Comparison of ENCODE assay signal across 8 cellular contexts in the genomic region with DNA sequence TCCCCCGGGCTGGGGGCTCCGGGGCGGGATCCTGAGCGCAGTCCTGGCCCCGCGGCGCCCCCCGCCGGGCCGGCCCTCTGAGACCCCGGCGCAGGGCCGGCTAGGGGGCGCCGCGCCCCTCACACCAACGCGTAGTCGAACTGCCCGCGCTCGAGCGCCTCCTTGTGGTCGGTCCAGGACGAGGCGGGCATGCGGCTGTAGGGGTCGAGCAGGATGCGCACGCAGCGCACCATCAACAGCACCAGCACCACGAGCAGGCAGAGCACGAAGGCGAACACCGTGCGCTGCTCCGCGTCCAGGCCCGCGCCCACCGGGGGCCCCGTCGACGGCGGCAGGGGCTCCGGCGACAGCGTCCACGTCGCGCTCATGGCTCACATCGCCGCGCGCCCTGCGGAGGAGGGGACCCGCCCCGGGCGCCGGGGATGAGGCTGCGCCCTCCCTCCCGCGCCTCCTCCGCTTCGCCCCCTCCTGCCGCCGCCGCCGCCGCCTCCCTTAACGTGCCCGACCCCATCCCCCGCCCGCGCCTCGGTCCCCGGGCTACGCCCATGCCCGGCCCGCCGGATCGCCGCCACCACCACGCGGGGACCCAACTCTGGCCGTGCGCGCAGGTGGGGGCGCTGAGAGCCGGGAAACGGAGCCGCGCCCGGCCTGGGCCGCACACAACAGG. TPM values are rescaled to one million over a fixed set of nuclear protein-coding genes. Genes with fewer than 3 reads are reported as not detected.
A peak's percentile ranks its signal among the peaks of the same experiment; 100 is the strongest.
DNase-seq lines count a peak whose midpoint lies in the region; ATAC-seq and TF ChIP-seq lines count a peak whose summit lies in the region.

No MANE protein-coding gene starts in this region.

- H3K9me3 ChIP-seq in lung (ENCODE audit: control insufficient read depth in 2 of 2, insufficient read depth in 1 of 2, low read length in 1 of 2) = no peaks in the 10 kb centered on the region

- TF ChIP-seq CTCF in GM23338 (conservative IDR thresholded peaks at IDR 0.05; ENCODE audit: low read depth in 2 of 2) (peak; percentile 74 to 99), choroid plexus epithelial cell (conservative IDR thresholded peaks at IDR 0.05; ENCODE audit: low read depth, low read length) (peak; percentile 78), lung (IDR thresholded peaks at IDR 0.05; ENCODE audit: control extremely low read depth, extremely low read depth) (peak; percentile 59)

- WGBS in lung, 2 donors = 1% methylated on average over 44 to 94 of the region's 95 CpGs

- POLR2A ChIA-PET in activated CD4-positive, alpha-beta T cell treated with anti-CD3 and anti-CD28 coated beads for 36 hours (lab: Charles Lee) = no interaction called here

- H2AFZ ChIP-seq in GM23338 = no peak overlapping the region

- H3K4me1 ChIP-seq in GM23338 (ENCODE audit: insufficient read depth) = peaks cover 4% of the 10 kb centered on the region; the same call in 1 of the 2 replicates
- peaks cover 5 to 17% of the 10 kb centered on the region in 2 donors for H3K4me1 ChIP-seq in lung (ENCODE audit: control insufficient read depth in 2 of 2, insufficient read depth in 2 of 2, low read length in 2 of 2)

- H3K36me3 Mint-ChIP-seq in GM23338 (ENCODE audit: low read depth) = peaks cover 25% of the 10 kb centered on the region
- H3K36me3 Mint-ChIP-seq in activated CD4-positive, alpha-beta T cell treated with anti-CD3 and anti-CD28 coated beads for 36 hours (ENCODE audit: low read depth) = peaks cover 11% of the 10 kb centered on the region

- H3K36me3 ChIP-seq in GM23338 (ENCODE audit: insufficient read depth) = no peaks in the 10 kb centered on the region
- peaks cover 0 to 20% of the 10 kb centered on the region in 2 donors for H3K36me3 ChIP-seq in lung (ENCODE audit: control insufficient read depth in 2 of 2, insufficient read depth in 2 of 2, low read length in 2 of 2)

- intact Hi-C loops in activated CD4-positive, alpha-beta T cell treated with anti-CD3 and anti-CD28 coated beads for 36 hours (cut with DNase I, micrococcal nuclease) = loop anchor here in 1 of 2 experiments (1.0 kb wide), 4 partner anchors 18 to 357 kb away; a partner anchor contains a TSS

- H4K20me1 ChIP-seq in GM23338 (replicated peaks; ENCODE audit: insufficient read depth) = peaks cover 9% of the 10 kb centered on the region; the same call in 1 of the 2 replicates

- no peaks in the 10 kb centered on the region for H3K9me3 Mint-ChIP-seq in GM23338
- no peaks in the 10 kb centered on the region for H3K9me3 Mint-ChIP-seq in activated CD4-positive, alpha-beta T cell treated with anti-CD3 and anti-CD28 coated beads for 36 hours (ENCODE audit: low read depth)

- in situ Hi-C loops in ACHN (cut with HindIII; ENCODE audit: low pct_ligation_motif_present, low pct_unique_long_range_greater_than_20kb, low sequenced_read_pairs) = no loop called here

- ATAC-seq in GM23338 = peak; percentile 45
- ATAC-seq in activated CD4-positive, alpha-beta T cell treated with anti-CD3 and anti-CD28 coated beads for 36 hours = peak; percentile 50
- no peak for ATAC-seq in lung (ENCODE audit: insufficient read depth, low FRiP score)
- no peak for ATAC-seq in HG03565 (IDR thresholded peaks at IDR 0.05; ENCODE audit: unreplicated experiment)

- H3K27ac Mint-ChIP-seq in GM23338 = no peak overlapping the region; the same call in 1 of the 2 replicates
- H3K27ac Mint-ChIP-seq in activated CD4-positive, alpha-beta T cell treated with anti-CD3 and anti-CD28 coated beads for 36 hours = no peak overlapping the region

- CTCF ChIA-PET in activated CD4-positive, alpha-beta T cell treated with anti-CD3 and anti-CD28 coated beads for 36 hours (lab: Charles Lee) = interaction anchor here (1.1 kb wide), 1 partner anchor 19 kb away, joined by 5 read pairs; a partner anchor contains a TSS

- H3K27me3 ChIP-seq in GM23338 (ENCODE audit: insufficient read depth) = no peaks in the 10 kb centered on the region
- no peaks in the 10 kb centered on the region for H3K27me3 ChIP-seq in lung (ENCODE audit: control insufficient read depth, insufficient read depth)

- H3K4me3 ChIP-seq in GM23338 (peak overlapping the region; percentile 61), choroid plexus epithelial cell (ENCODE audit: low read depth, low read length) (peak overlapping the region; percentile 34), lung (no peak overlapping the region)

- peak; percentile 70 for DNase-seq in ACHN
- peak; percentile 89 for DNase-seq in GM23338 (ENCODE audit: low spot score)
- peak; percentile 58 for DNase-seq in NCI-H510A (lab: John Stamatoyannopoulos, UW)
- DNase-seq in activated CD4-positive, alpha-beta T cell treated with anti-CD3 and anti-CD28 coated beads for 36 hours = peak; percentile 90
- DNase-seq in choroid plexus epithelial cell (ENCODE audit: low read depth) = peak; percentile 74
- peak; percentile 62 for DNase-seq in lung (ENCODE audit: low spot score)
- DNase-seq in stimulated activated CD8-positive, alpha-beta memory T cell treated with anti-CD3 and anti-CD28 coated beads, Interleukin-12 subunit alpha, Interleukin-12 subunit beta, amount 100 ng/mL, for 4 hours (ENCODE audit: low read depth) = peak; percentile 65

- peak overlapping the region; percentile 87 for H3K4me3 Mint-ChIP-seq in GM23338
- H3K4me3 Mint-ChIP-seq in activated CD4-positive, alpha-beta T cell treated with anti-CD3 and anti-CD28 coated beads for 36 hours = peak overlapping the region; percentile 67

- H3F3A ChIP-seq in GM23338 (replicated peaks; ENCODE audit: low read depth) = peaks cover 30% of the 10 kb centered on the region

- H3K9me2 ChIP-seq in GM23338 (ENCODE audit: insufficient read depth) = no peaks in the 10 kb centered on the region

- no peak overlapping the region for H3K27ac ChIP-seq in GM23338 (ENCODE audit: low read depth)
- no peak overlapping the region for H3K27ac ChIP-seq in lung (ENCODE audit: low read depth in 1 of 2, low read length in 1 of 2)

- H3K27me3 Mint-ChIP-seq in GM23338 (ENCODE audit: insufficient read depth, low read depth, poor library complexity) = peaks cover 21% of the 10 kb centered on the region
- peaks cover 1% of the 10 kb centered on the region for H3K27me3 Mint-ChIP-seq in activated CD4-positive, alpha-beta T cell treated with anti-CD3 and anti-CD28 coated beads for 36 hours

- peaks cover 8% of the 10 kb centered on the region for H3K4me1 Mint-ChIP-seq in GM23338
- peaks cover 28% of the 10 kb centered on the region for H3K4me1 Mint-ChIP-seq in activated CD4-positive, alpha-beta T cell treated with anti-CD3 and anti-CD28 coated beads for 36 hours

- H3K79me2 ChIP-seq in GM23338 (replicated peaks; ENCODE audit: insufficient read depth) = no peaks in the 10 kb centered on the region

- H3K4me2 ChIP-seq in GM23338 = peak overlapping the region; percentile 76; the same call in 1 of the 2 replicates

TF ChIP-seq in GM23338, 12 proteins besides CTCF, POLR2A, EP300 and RAD21 (continues in another document):
- no peak for TF ChIP-seq JUNB (IDR thresholded peaks at IDR 0.05; ENCODE audit: unreplicated experiment)
- TF ChIP-seq, protein P1, sequence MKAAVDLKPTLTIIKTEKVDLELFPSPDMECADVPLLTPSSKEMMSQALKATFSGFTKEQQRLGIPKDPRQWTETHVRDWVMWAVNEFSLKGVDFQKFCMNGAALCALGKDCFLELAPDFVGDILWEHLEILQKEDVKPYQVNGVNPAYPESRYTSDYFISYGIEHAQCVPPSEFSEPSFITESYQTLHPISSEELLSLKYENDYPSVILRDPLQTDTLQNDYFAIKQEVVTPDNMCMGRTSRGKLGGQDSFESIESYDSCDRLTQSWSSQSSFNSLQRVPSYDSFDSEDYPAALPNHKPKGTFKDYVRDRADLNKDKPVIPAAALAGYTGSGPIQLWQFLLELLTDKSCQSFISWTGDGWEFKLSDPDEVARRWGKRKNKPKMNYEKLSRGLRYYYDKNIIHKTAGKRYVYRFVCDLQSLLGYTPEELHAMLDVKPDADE (IDR thresholded peaks at IDR 0.05) = no peak
- TF ChIP-seq ZNF114 (CRISPR knock-in tag; IDR thresholded peaks at IDR 0.05) = no peak
- TF ChIP-seq NANOG (IDR thresholded peaks at IDR 0.05; ENCODE audit: borderline replicate concordance) = no peak
- no peak for TF ChIP-seq EZH2 (IDR thresholded peaks at IDR 0.05; ENCODE audit: low read depth, unreplicated experiment)
- no peak for TF ChIP-seq STAT1 (IDR thresholded peaks at IDR 0.05; ENCODE audit: unreplicated experiment)
- TF ChIP-seq POLR2AphosphoS5 (IDR thresholded peaks at IDR 0.05; ENCODE audit: low read depth) = 0 out of 2 replicates have a peak, but pooled peaks have one; percentile 27

RNA-seq across cellular contexts. Expression of a gene that starts 0.6 kb away (rescaled TPM):
- 52.4 and 53.1 TPM in 2 replicates for total RNA-seq in GM23338 (2014; rRNA removed; shearing (Covaris generic))
- polyA plus RNA-seq in GM23338 (2016; fragmentation: Nextera tagmentation; extraction: Ambion mirVana) (22.3 and 22.5 TPM in 2 replicates), lung (1 to 10 TPM; 6.5 to 7.2 TPM)
- total RNA-seq in activated CD4-positive, alpha-beta T cell treated with anti-CD3 and anti-CD28 coated beads for 36 hours = under 1 TPM; 0.47 to 0.82 TPM
- total RNA-seq in lung = 10 to 100 TPM in 1 of 2 donors, 1 to 10 TPM in 1; 4.3 to 25.9 TPM

RNA-seq across cellular contexts. Expression of a gene that starts 5.2 kb away (rescaled TPM):
- 17.2 and 25.1 TPM in 2 replicates for total RNA-seq in GM23338 (2014; rRNA removed; shearing (Covaris generic))
- 16.4 and 17.1 TPM in 2 replicates for polyA plus RNA-seq in GM23338 (2016; fragmentation: Nextera tagmentation; extraction: Ambion mirVana)
- 10 to 100 TPM; 14.6 to 16.2 TPM for total RNA-seq in activated CD4-positive, alpha-beta T cell treated with anti-CD3 and anti-CD28 coated beads for 36 hours
- total RNA-seq in lung = 10 to 100 TPM in 1 of 2 donors, 1 to 10 TPM in 1; 7.6 to 32.1 TPM
- 10 to 100 TPM; 19.2 to 23.0 TPM for polyA plus RNA-seq in lung

RNA-seq across cellular contexts. Expression of a gene that starts 10.7 kb away (rescaled TPM):
- total RNA-seq in GM23338 (2014; rRNA removed; shearing (Covaris generic)) = 1.7 and 5.6 TPM in 2 replicates
- polyA plus RNA-seq in GM23338 (2016; fragmentation: Nextera tagmentation; extraction: Ambion mirVana) (6.2 and 7.0 TPM in 2 replicates), lung (under 1 TPM in 1 of 2 donors, not detected in 1; 0.25 TPM)
- total RNA-seq in activated CD4-positive, alpha-beta T cell treated with anti-CD3 and anti-CD28 coated beads for 36 hours = 1 to 10 TPM; 2.6 to 3.2 TPM
- total RNA-seq in lung = under 1 TPM in 1 of 2 donors, not detected in 1; 0.77 TPM

RNA-seq across cellular contexts. Expression of a gene that starts 18.2 kb away (rescaled TPM):
- total RNA-seq in GM23338 (2014; rRNA removed; shearing (Covaris generic)) = 121 and 125 TPM in 2 replicates
- polyA plus RNA-seq in GM23338 (2016; fragmentation: Nextera tagmentation; extraction: Ambion mirVana) (128 and 131 TPM in 2 replicates), lung (10 to 100 TPM; 40.1 to 75.8 TPM)
- 10 to 100 TPM; 80.4 to 84.0 TPM for total RNA-seq in activated CD4-positive, alpha-beta T cell treated with anti-CD3 and anti-CD28 coated beads for 36 hours
- 10 to 100 TPM; 38.4 to 65.9 TPM for total RNA-seq in lung

RNA-seq across cellular contexts. Expression of a gene that starts 21.6 kb away (rescaled TPM):
- total RNA-seq in GM23338 (2014; rRNA removed; shearing (Covaris generic)) = 22.6 and 23.2 TPM in 2 replicates
- polyA plus RNA-seq in GM23338 (2016; fragmentation: Nextera tagmentation; extraction: Ambion mirVana) (11.3 and 12.2 TPM in 2 replicates), lung (10 to 100 TPM; 18.1 to 41.7 TPM)
- 10 to 100 TPM; 32.2 to 33.7 TPM for total RNA-seq in activated CD4-positive, alpha-beta T cell treated with anti-CD3 and anti-CD28 coated beads for 36 hours
- 10 to 100 TPM; 17.8 to 28.7 TPM for total RNA-seq in lung

Comparison
In these comparisons a context has a peak if more than half of its experiments do, and no peak if none do; other contexts are left out.
1. ATAC-seq: peak in GM23338 (single experiment) and activated CD4-positive, alpha-beta T cell treated with anti-CD3 and anti-CD28 coated beads for 36 hours (single experiment); none in lung (single experiment) and HG03565 (single experiment).
2. Peak in every context shown above with its lines, with median percentiles within 50 percentile points of each other: DNase-seq and CTCF ChIP-seq.